Comparison of ENCODE assay signal across 22 cellular contexts in the genomic region with DNA sequence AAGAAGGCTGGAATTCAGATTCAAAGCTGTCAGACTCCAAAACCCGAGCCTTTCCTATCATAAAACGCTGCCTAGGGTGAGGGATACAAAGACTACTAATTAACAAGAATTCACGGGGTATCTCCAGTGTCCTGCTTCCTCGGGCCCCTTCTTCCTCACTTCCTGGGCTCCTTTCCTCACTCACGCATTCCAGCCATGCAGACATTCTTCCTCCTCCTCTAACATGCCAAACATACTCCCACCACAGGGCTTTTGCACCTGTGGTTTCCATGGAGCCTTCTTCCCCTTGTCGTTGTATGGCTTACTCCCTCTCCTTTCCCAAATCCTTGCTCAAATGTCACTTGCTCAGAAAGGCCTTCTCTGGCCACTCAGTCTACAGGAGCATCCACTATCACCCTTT.
"Had no signal": no experiment of that assay in that cellular context is flagged by ENCODE, and none has a peak within 500 bp of the region (broad histone marks: within the 10 kb centered on the region; RNA-seq: fewer than 3 reads in every experiment).

No MANE protein-coding gene starts in this region.

- H3K4me3 Mint-ChIP-seq: dendritic cell treated with granulocyte-macrophage colony-stimulating factor and Interleukin-4, amounts not matched to agents 40 ng/mL and 50 ng/mL, for 4 days; immature natural killer cell; mesothelial cell of epicardium; naive B cell; naive thymus-derived CD8-positive, alpha-beta T cell had no signal

- H3K27ac Mint-ChIP-seq: dendritic cell treated with granulocyte-macrophage colony-stimulating factor and Interleukin-4, amounts not matched to agents 40 ng/mL and 50 ng/mL, for 4 days; immature natural killer cell; mesothelial cell of epicardium; naive B cell; naive thymus-derived CD8-positive, alpha-beta T cell had no signal

- H3K36me3 Mint-ChIP-seq: mesothelial cell of epicardium, naive B cell had no signal

- H3K4me1 ChIP-seq: esophagus muscularis mucosa, gastroesophageal sphincter, heart left ventricle, left lung, lower lobe of right lung had no signal

- H2AFZ ChIP-seq: hepatocyte had no signal

- H3K4me1 Mint-ChIP-seq: immature natural killer cell, naive B cell had no signal

- DNase-seq: cortex of kidney; effector CD8-positive, alpha-beta T cell; foreskin keratinocyte; immature natural killer cell; islet precursor cell; kidney; kidney glomerular epithelial cell; left cardiac atrium; left lung; lower lobe of right lung; naive B cell had no signal

- H3K9me3 ChIP-seq: colonic mucosa, esophagus muscularis mucosa, gastroesophageal sphincter, heart left ventricle, left lung, lower lobe of right lung, mucosa of descending colon had no signal

- H3K27me3 ChIP-seq: colonic mucosa, esophagus muscularis mucosa, foreskin keratinocyte, gastroesophageal sphincter, heart left ventricle, hepatocyte, left lung had no signal

- FAIRE-seq: endothelial cell of umbilical vein, frontal cortex, kidney had no signal

- H3K4me2 ChIP-seq: hepatocyte had no signal

- H3K9me3 Mint-ChIP-seq: dendritic cell treated with granulocyte-macrophage colony-stimulating factor and Interleukin-4, amounts not matched to agents 40 ng/mL and 50 ng/mL, for 4 days; mesothelial cell of epicardium had no signal

- H3K27ac ChIP-seq: colonic mucosa, esophagus muscularis mucosa, foreskin keratinocyte, gastroesophageal sphincter, heart left ventricle, hepatocyte, left lung, lower lobe of right lung had no signal

- ATAC-seq: gastroesophageal sphincter; left cardiac atrium; naive thymus-derived CD8-positive, alpha-beta T cell had no signal

- H3K27me3 Mint-ChIP-seq: naive thymus-derived CD8-positive, alpha-beta T cell had no signal

- H3K4me3 ChIP-seq: colonic mucosa, esophagus muscularis mucosa, gastroesophageal sphincter, heart left ventricle, hepatocyte, left lung, lower lobe of right lung, mucosa of descending colon had no signal

- H3K36me3 ChIP-seq: colonic mucosa, esophagus muscularis mucosa, gastroesophageal sphincter, heart left ventricle, left lung, lower lobe of right lung had no signal
